ENCODE assay signal across 14 cellular contexts in the genomic region with DNA sequence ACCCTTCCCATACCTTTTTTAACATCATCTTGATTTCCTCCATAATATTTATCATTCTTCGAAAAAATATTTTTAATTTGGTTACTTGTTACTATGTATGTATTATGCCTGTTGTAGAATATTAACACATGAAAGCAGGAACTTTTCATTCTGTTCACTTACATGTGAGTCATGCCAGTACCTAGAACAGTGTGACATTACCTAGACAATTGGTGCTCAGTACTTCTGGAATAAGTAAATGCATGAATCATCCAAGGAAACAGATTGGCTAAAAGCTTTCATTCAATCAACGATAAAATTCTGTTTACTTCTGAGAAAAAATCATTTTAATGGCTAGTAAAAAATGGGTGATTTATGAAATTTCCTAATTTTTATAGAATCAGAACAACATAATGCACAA.
"Had no signal": no experiment of that assay in that cellular context is flagged by ENCODE, and none has a peak within 500 bp of the region (broad histone marks: within the 10 kb centered on the region; RNA-seq: fewer than 3 reads in every experiment).

No MANE protein-coding gene starts in this region.

- H3K4me1 ChIP-seq: ascending aorta, gastrocnemius medialis, heart right ventricle, left ventricle myocardium inferior, thyroid gland had no signal

- H3K27ac ChIP-seq: ascending aorta, gastrocnemius medialis, heart right ventricle, left ventricle myocardium inferior, thyroid gland had no signal

- DNase-seq: activated CD4-positive, alpha-beta T cell treated with anti-CD3 and anti-CD28 coated beads, Interleukin-2, amount 50 U/mL, for 1 hour; activated CD4-positive, CD25-positive, alpha-beta regulatory T cell; activated CD8-positive, alpha-beta memory T cell treated with anti-CD3 and anti-CD28 coated beads for 24 hours; activated naive CD4-positive, alpha-beta T cell treated with anti-CD3 and anti-CD28 coated beads for 36 hours; activated naive CD8-positive, alpha-beta T cell treated with anti-CD3 and anti-CD28 coated beads, Interleukin-2, amount 50 U/mL, for 24 hours; activated T-cell treated with anti-CD3 and anti-CD28 coated beads for 4 hours; gastrocnemius medialis; heart right ventricle; left ventricle myocardium inferior; naive thymus-derived CD8-positive, alpha-beta T cell; retina; thyroid gland had no signal

- H3K4me3 ChIP-seq: ascending aorta, gastrocnemius medialis, heart right ventricle, left ventricle myocardium inferior, thyroid gland had no signal

- H3K27me3 ChIP-seq: ascending aorta, gastrocnemius medialis, heart right ventricle, thyroid gland had no signal

- ATAC-seq: activated naive CD8-positive, alpha-beta T cell treated with anti-CD3 and anti-CD28 coated beads, Interleukin-2, amount 50 U/mL, for 24 hours; gastrocnemius medialis; heart right ventricle; naive thymus-derived CD8-positive, alpha-beta T cell; stimulated activated memory B cell treated with anti-CD40 and anti-IgM and Interleukin-4, amounts not matched to agents 10 μg/mL and 1 μg/mL and 100 μg/mL, for 72 hours had no signal

- H3K36me3 ChIP-seq: ascending aorta, gastrocnemius medialis, heart right ventricle, left ventricle myocardium inferior, thyroid gland had no signal

- H3K9me3 ChIP-seq: ascending aorta, gastrocnemius medialis, heart right ventricle, left ventricle myocardium inferior, thyroid gland had no signal
